In genomic region chr1:174996474-174996873, GRCh38 we compare ENCODE assay signal across 12 cellular contexts. TPM values are rescaled to one million over a fixed set of nuclear protein-coding genes. Genes with fewer than 3 reads are reported as not detected.
DNase-seq lines count a peak whose midpoint lies in the region; ATAC-seq, FAIRE-seq and TF ChIP-seq lines count a peak whose summit lies in the region.
"Had no signal": no experiment of that assay in that cellular context is flagged by ENCODE, and none has a peak within 500 bp of the region (broad histone marks: within the 10 kb centered on the region; RNA-seq: fewer than 3 reads in every experiment).

No MANE protein-coding gene starts in this region.

- peaks cover 12% of the 10 kb centered on the region for H3F3A ChIP-seq in GM23248 (ENCODE audit: insufficient read depth)

- no peak overlapping the region for H2AK5ac ChIP-seq in mesendoderm (ENCODE audit: low read length)

- no peaks in the 10 kb centered on the region for H3K9me3 ChIP-seq in GM23248 (ENCODE audit: low read depth)
- no peaks in the 10 kb centered on the region for H3K9me3 ChIP-seq in K562 (replicated peaks; ENCODE audit: control insufficient read depth, insufficient read depth, low read depth, low read length)

- H4K20me1 ChIP-seq in GM23248 (ENCODE audit: insufficient read depth) (no peaks in the 10 kb centered on the region), K562 (replicated peaks; ENCODE audit: control insufficient read depth, insufficient read depth, low read length) (no peaks in the 10 kb centered on the region; the same call in none of the 2 replicates)

- 0 out of 4 replicates have a peak, but pooled peaks of 1 of the 2 experiments have one; percentile 11 for TF ChIP-seq RAD21 in K562 (CRISPR knock-in tag; conservative IDR thresholded peaks at IDR 0.05 in 1 of 2, IDR thresholded peaks at IDR 0.05 in 1 of 2)

- in situ Hi-C loops in GM23248 (cut with MboI), result loop anchor here (25.0 kb wide), 1 partner anchor 734 kb away; no protein-coding TSS in a partner anchor
- in situ Hi-C loops in K562 (cut with MboI), result loop anchor here (5.0 to 25.0 kb wide), 2 partner anchors 229 to 734 kb away; no protein-coding TSS in a partner anchor

- no peak for TF ChIP-seq CTCF in K562 (IDR thresholded peaks at IDR 0.05 in 2 of 3, conservative IDR thresholded peaks at IDR 0.05 in 1 of 3; ENCODE audit: insufficient read depth in 2 of 3, low read depth in 1 of 3, low read length in 3 of 3)

- ATAC-seq in K562 (no peak), HG02588 (IDR thresholded peaks at IDR 0.05; ENCODE audit: unreplicated experiment) (no peak)
- ATAC-seq: activated CD8-positive, alpha-beta memory T cell treated with anti-CD3 and anti-CD28 coated beads, Interleukin-2, amount 10 ng/mL, durations not matched to agents 7 days and 5 days had no signal

- no TSS peak for BruUV-seq in K562 (replicated peaks; lab: Mats Ljungman, UMichigan)

- H3K79me2 ChIP-seq in GM23248 (ENCODE audit: insufficient read depth) (peaks cover 18% of the 10 kb centered on the region), K562 (ENCODE audit: control insufficient read depth, insufficient read depth, low read length) (peaks cover 40% of the 10 kb centered on the region), mesendoderm (ENCODE audit: control insufficient read depth, insufficient read depth, low read length) (peaks cover 16% of the 10 kb centered on the region)

- H3K4me3 ChIP-seq in GM23248 (no peak overlapping the region), K562 (no peak overlapping the region), mesendoderm (ENCODE audit: low read length) (no peak overlapping the region)
- H3K4me3 ChIP-seq: coronary artery had no signal

- H3K27me3 ChIP-seq in GM23248 (replicated peaks; ENCODE audit: insufficient read depth), result no peaks in the 10 kb centered on the region
- H3K27me3 ChIP-seq in K562 (ENCODE audit: control insufficient read depth in 2 of 2, insufficient read depth in 2 of 2, low read length in 2 of 2), result no peaks in the 10 kb centered on the region
- H3K27me3 ChIP-seq in mesendoderm (ENCODE audit: insufficient read depth, low read length, poor library complexity), result no peaks in the 10 kb centered on the region

- FAIRE-seq in K562 (lab: Jason Lieb, UNC) (no peak), islet of Langerhans (lab: Jason Lieb, UNC) (peak; percentile 5)

- no peaks in the 10 kb centered on the region for H3K79me1 ChIP-seq in mesendoderm (ENCODE audit: low read length)

- H3K27ac ChIP-seq in GM23248 (no peak overlapping the region), K562 (ENCODE audit: extremely low read depth, low read depth, low read length) (peak overlapping the region; percentile 64), mesendoderm (ENCODE audit: low read depth, low read length) (no peak overlapping the region)
- H3K27ac ChIP-seq: coronary artery, VCaP had no signal

- H3K9ac ChIP-seq in GM23248 (no peak overlapping the region), K562 (ENCODE audit: insufficient read depth in 1 of 2, low read depth in 2 of 2, low read length in 2 of 2) (peak overlapping the region in 1 of 2 experiments; percentile 41; a peak in 2 of 4 replicates), mesendoderm (ENCODE audit: low read length) (no peak overlapping the region)

- no peak overlapping the region for H2BK5ac ChIP-seq in mesendoderm (ENCODE audit: low read length)

- H3K4me1 ChIP-seq in GM23248 (ENCODE audit: insufficient read depth) (peaks cover 20% of the 10 kb centered on the region), K562 (replicated peaks in 1 of 2; ENCODE audit: control insufficient read depth in 2 of 2, insufficient read depth in 2 of 2, low read length in 2 of 2) (peaks cover 10 to 23% of the 10 kb centered on the region in 2 experiments; a peak in 3 of 5 replicates), mesendoderm (ENCODE audit: control insufficient read depth, low read depth, low read length) (no peaks in the 10 kb centered on the region)

- 0% methylated on average over 1 of the region's 1 CpG for WGBS in GM23248 (ENCODE audit: low coverage in 1 of 2, low lambda C conversion rate in 2 of 2, missing lambda C conversion rate in 2 of 2), 2 experiments
- 0% methylated on average over 1 of the region's 1 CpG for WGBS in K562 (ENCODE audit: insufficient coverage, low coverage, missing lambda C conversion rate)
- WGBS in mesendoderm (ENCODE audit: extremely low coverage, insufficient coverage, low lambda C conversion rate), result no CpG with 5 or more reads among the region's 1 CpG

- H3K4ac ChIP-seq in mesendoderm (ENCODE audit: low read depth, low read length), result no peak overlapping the region

- POLR2A ChIA-PET in K562 (lab: Yijun Ruan, JAX), result interaction anchor here (0.8 to 1.2 kb wide), 2 partner anchors 9 to 220 kb away, joined by 3 read pairs; no protein-coding TSS in a partner anchor

- H3K56ac ChIP-seq in mesendoderm (ENCODE audit: low read length), result no peak overlapping the region

- H3K9me2 ChIP-seq in GM23248 (ENCODE audit: insufficient read depth), result no peaks in the 10 kb centered on the region

- no peak overlapping the region for H2BK15ac ChIP-seq in mesendoderm (replicated peaks; ENCODE audit: low read depth)

- H3K18ac ChIP-seq in mesendoderm (ENCODE audit: low read length), result no peak overlapping the region

- no peaks in the 10 kb centered on the region for H3K36me3 ChIP-seq in GM23248 (ENCODE audit: low read depth)
- peaks cover 15% of the 10 kb centered on the region for H3K36me3 ChIP-seq in K562 (ENCODE audit: control insufficient read depth, insufficient read depth, low read length)
- H3K36me3 ChIP-seq in mesendoderm (ENCODE audit: control insufficient read depth, insufficient read depth, low read length), result no peaks in the 10 kb centered on the region

- CTCF ChIA-PET in K562 (lab: Yijun Ruan, JAX; ENCODE audit: low intra/inter-chr PET ratio), result interaction anchor here (2.3 kb wide), 1 partner anchor 226 kb away, joined by 13 read pairs; no protein-coding TSS in a partner anchor

- H3K4me2 ChIP-seq in GM23248 (ENCODE audit: unreplicated experiment) (no peak overlapping the region), K562 (ENCODE audit: insufficient read depth, low read length) (no peak overlapping the region), mesendoderm (ENCODE audit: low read length) (no peak overlapping the region)

- peak; percentile 57; the same call in 1 of the 2 replicates for TF ChIP-seq EP300 in K562 (IDR thresholded peaks at IDR 0.05; ENCODE audit: low read length)

- no peak for TF ChIP-seq POLR2A in K562 (conservative IDR thresholded peaks at IDR 0.05)

- intact Hi-C loops in K562 (cut with micrococcal nuclease) (loop anchor here (5.0 kb wide), 1 partner anchor 734 kb away; no protein-coding TSS in a partner anchor), head of caudate nucleus (cut with DNase I) (loop anchor here (10.0 kb wide), 1 partner anchor 742 kb away; no protein-coding TSS in a partner anchor)

- no peak overlapping the region for H2BK120ac ChIP-seq in mesendoderm (ENCODE audit: low read depth, low read length)

- DNase-seq in GM23248 (peak; percentile 54), NAMALWA (ENCODE audit: low spot score) (peak; percentile 34), K562 (ENCODE audit: extremely low read depth in 1 of 4, low spot score in 3 of 4) (peak in 2 of 4 experiments; percentile 30 to 55), mesendoderm (no peak), head of caudate nucleus (no peak)
- DNase-seq: activated CD8-positive, alpha-beta memory T cell treated with anti-CD3 and anti-CD28 coated beads, Interleukin-2, amount 10 ng/mL, durations not matched to agents 7 days and 5 days; NCI-H1048; stimulated activated CD4-positive, alpha-beta T cell treated with anti-CD3 and anti-CD28 coated beads, Interleukin-4, amount 100 ng/mL, for 4 hours had no signal

- H3K9me1 ChIP-seq in K562 (ENCODE audit: control insufficient read depth, insufficient read depth, low read length), result no peaks in the 10 kb centered on the region

- H3K23ac ChIP-seq in mesendoderm (ENCODE audit: low read length), result no peak overlapping the region

- H2AFZ ChIP-seq in GM23248, result no peak overlapping the region
- no peak overlapping the region for H2AFZ ChIP-seq in K562 (ENCODE audit: low read depth, low read length)

- no peak overlapping the region for H4K8ac ChIP-seq in mesendoderm (ENCODE audit: low read depth, low read length)

- no peak overlapping the region for H4K5ac ChIP-seq in mesendoderm (ENCODE audit: low read length)

RNA-seq across cellular contexts. Expression of gene CACYBP, which starts 3.3 kb away (rescaled TPM):
- total RNA-seq in GM23248 (2014; rRNA removed; shearing (Covaris generic)), result 71.3 and 84.8 TPM in 2 replicates
- 165 and 195 TPM in 2 replicates for polyA plus RNA-seq in GM23248 (2016; fragmentation: Nextera tagmentation; extraction: Ambion mirVana)
- 23.3 and 112 TPM in 2 replicates for total RNA-seq in K562 (2011; cell fraction: chromatin; rRNA removed; ENCODE audit: low replicate concordance)
- total RNA-seq in K562 (2011; cell fraction: nucleolus; rRNA removed), result 24.3 and 27.0 TPM in 2 replicates
- 34.6 and 38.8 TPM in 2 replicates for total RNA-seq in K562 (2011; cell fraction: nucleoplasm; rRNA removed)
- total RNA-seq in K562 (2014; rRNA removed), result 696 and 1,428 TPM in 2 replicates
- 461 and 476 TPM in 2 replicates for total RNA-seq in K562 (2014; rRNA removed; fragmentation: Illumina TruSeq; extraction: Trizol)
- 488 and 504 TPM in 2 replicates for total RNA-seq in K562 (2015; rRNA removed; fragmentation: Illumina TruSeq; extraction: Trizol)
- total RNA-seq in K562 (2021), result 337 and 346 TPM in 2 replicates
- 96.9 and 147 TPM in 2 replicates for polyA plus RNA-seq in K562 (2011; rRNA removed)
- 33.9 and 55.7 TPM in 2 replicates for polyA plus RNA-seq in K562 (2011; cell fraction: cytosol; rRNA removed)
- 25.6 and 30.5 TPM in 2 replicates for polyA plus RNA-seq in K562 (2011; cell fraction: nucleus; rRNA removed)
- polyA plus RNA-seq in K562 (2012), result 217 and 328 TPM in 2 replicates
- polyA plus RNA-seq in K562 (2014; fragmentation: Illumina TruSeq; extraction: Trizol), result 455 and 517 TPM in 2 replicates
- polyA plus RNA-seq in K562 (2014; fragmentation: Nextera tagmentation; extraction: Ambion mirVana), result 100 to 1,000 TPM; 468 to 510 TPM
- 1,244 and 1,576 TPM in 2 replicates for polyA plus RNA-seq in K562 (2014; rRNA removed)
- 106 and 118 TPM in 2 replicates for polyA minus RNA-seq in K562 (2011; rRNA and poly(A)+ RNA removed)
- polyA minus RNA-seq in K562 (2011; cell fraction: cytosol; rRNA and poly(A)+ RNA removed), result 54.5 and 56.8 TPM in 2 replicates
- polyA minus RNA-seq in K562 (2011; cell fraction: nucleus; rRNA and poly(A)+ RNA removed), result 30.0 and 70.6 TPM in 2 replicates
- 113 TPM for polyA plus RNA-seq in mesendoderm (2013, experiment 1 of 2)
- 111 TPM for polyA plus RNA-seq in mesendoderm (2013, experiment 2 of 2)

RNA-seq across cellular contexts. Expression of gene MRPS14, which starts 26.8 kb away (rescaled TPM):
- total RNA-seq in GM23248 (2014; rRNA removed; shearing (Covaris generic)), result 7.5 and 19.6 TPM in 2 replicates
- polyA plus RNA-seq in GM23248 (2016; fragmentation: Nextera tagmentation; extraction: Ambion mirVana) (62.7 and 63.7 TPM in 2 replicates), K562 (2011; rRNA removed) (64.1 and 78.2 TPM in 2 replicates), K562 (2014; fragmentation: Illumina TruSeq; extraction: Trizol) (41.6 and 52.1 TPM in 2 replicates), K562 (2014; fragmentation: Nextera tagmentation; extraction: Ambion mirVana) (100 to 1,000 TPM; 215 to 231 TPM), K562 (2014; rRNA removed) (55.3 and 74.1 TPM in 2 replicates)
- total RNA-seq in K562 (2011; cell fraction: chromatin; rRNA removed; ENCODE audit: low replicate concordance), result 21.1 and 37.3 TPM in 2 replicates
- 16.8 and 19.3 TPM in 2 replicates for total RNA-seq in K562 (2011; cell fraction: nucleolus; rRNA removed)
- 28.0 and 54.0 TPM in 2 replicates for total RNA-seq in K562 (2011; cell fraction: nucleoplasm; rRNA removed)
- total RNA-seq in K562 (2014; rRNA removed) (36.2 and 54.9 TPM in 2 replicates), K562 (2014; rRNA removed; fragmentation: Illumina TruSeq; extraction: Trizol) (52.1 and 54.4 TPM in 2 replicates), K562 (2015; rRNA removed; fragmentation: Illumina TruSeq; extraction: Trizol) (32.5 and 38.1 TPM in 2 replicates), K562 (2021) (50.2 and 51.9 TPM in 2 replicates)
- polyA plus RNA-seq in K562 (2011; cell fraction: cytosol; rRNA removed), result 29.7 and 49.3 TPM in 2 replicates
- polyA plus RNA-seq in K562 (2011; cell fraction: nucleus; rRNA removed), result 45.1 and 60.4 TPM in 2 replicates
- polyA plus RNA-seq in K562 (2012), result 34.4 and 50.9 TPM in 2 replicates
- 36.3 and 40.6 TPM in 2 replicates for polyA minus RNA-seq in K562 (2011; rRNA and poly(A)+ RNA removed)
- 11.5 and 13.2 TPM in 2 replicates for polyA minus RNA-seq in K562 (2011; cell fraction: cytosol; rRNA and poly(A)+ RNA removed)
- 16.8 and 28.3 TPM in 2 replicates for polyA minus RNA-seq in K562 (2011; cell fraction: nucleus; rRNA and poly(A)+ RNA removed)
- polyA plus RNA-seq in mesendoderm (2013, experiment 1 of 2), result 52.1 TPM
- 50.0 TPM for polyA plus RNA-seq in mesendoderm (2013, experiment 2 of 2)

Comparison
In these comparisons a context has a peak if more than half of its experiments do, and no peak if none do; other contexts are left out.
1. DNase-seq: peak in GM23248 (single experiment) and NAMALWA (single experiment); none in mesendoderm (single experiment) and head of caudate nucleus (0 of 42).